23 cellular contexts compared by ENCODE assay signal in the genomic region with DNA sequence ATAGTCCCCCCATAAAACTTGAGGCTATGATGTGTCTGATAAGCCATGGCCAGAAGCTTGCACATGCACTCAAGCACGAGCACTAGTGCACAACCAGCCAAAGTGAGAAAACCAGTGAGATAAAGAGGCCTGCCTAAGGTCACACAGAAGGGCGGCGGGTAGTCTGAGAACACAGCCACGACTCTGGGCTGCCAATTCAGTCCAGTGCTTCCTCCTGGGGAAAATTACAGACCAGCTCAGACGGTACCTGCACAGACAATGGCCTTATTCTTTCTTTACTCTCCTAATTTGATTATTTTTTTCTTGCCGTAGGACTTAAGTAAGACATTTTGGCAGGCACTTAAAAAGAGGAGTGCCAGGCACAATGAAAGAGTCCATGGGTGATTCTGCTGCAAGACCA.
"Had no signal": no experiment of that assay in that cellular context is flagged by ENCODE, and none has a peak within 500 bp of the region (broad histone marks: within the 10 kb centered on the region; RNA-seq: fewer than 3 reads in every experiment).

No MANE protein-coding gene starts in this region.

- H3K4me3 ChIP-seq: K562 had no signal

- H3K9ac ChIP-seq: KMS-11, SK-N-SH had no signal

- H3K4me1 Mint-ChIP-seq: IgD-negative memory B cell, T-cell had no signal

- H3K9me3 ChIP-seq: SK-N-SH had no signal

- H3K27me3 Mint-ChIP-seq: IgD-negative memory B cell, T-cell had no signal

- DNase-seq: Kasumi-1, NCI-H1092 treated with DMSO at 0.1 percent for 48 hours, NCI-H1436, NCI-H187, NCI-H2029, NCI-H2081 treated with DMSO at 0.1 percent for 48 hours, NCI-H2171 treated with DMSO at 0.1 percent for 48 hours, NCI-H226, NCI-H446, NCI-H510A, NCI-H524 treated with DMSO at 0.1 percent for 48 hours, NCI-H774, PC-3, SHP77, SK-N-SH, SW 1271, T-cell had no signal

- ATAC-seq: K562, Panc1, PC-3, T-cell had no signal

- H3K4me2 ChIP-seq: KMS-11, SK-N-SH had no signal

- H3K27ac ChIP-seq: HL-60, KMS-11, RWPE1 had no signal

- H3K27ac Mint-ChIP-seq: IgD-negative memory B cell, T-cell had no signal

- H3K4me3 Mint-ChIP-seq: IgD-negative memory B cell, T-cell had no signal

- H3K36me3 Mint-ChIP-seq: T-cell had no signal
